1 cellular context compared by ENCODE assay signal in genomic region chr2:54603796-54604195, GRCh38.
TF ChIP-seq lines count a peak whose summit lies in the region.

No MANE protein-coding gene starts in this region.

TF ChIP-seq in GM12878, 131 proteins besides CTCF, POLR2A, EP300 and RAD21:
- TF ChIP-seq TCF12 (IDR thresholded peaks at IDR 0.05; ENCODE audit: low read depth, low read length), result no peak
- no peak for TF ChIP-seq BHLHE40 (IDR thresholded peaks at IDR 0.05; ENCODE audit: borderline replicate concordance in 1 of 2, low read depth in 2 of 2, low read length in 1 of 2)
- no peak for TF ChIP-seq USF1 (IDR thresholded peaks at IDR 0.05; ENCODE audit: borderline replicate concordance, extremely low read length, insufficient read depth, low read depth, low read length)
- no peak for TF ChIP-seq BACH1 (IDR thresholded peaks at IDR 0.05; ENCODE audit: borderline replicate concordance)
- TF ChIP-seq FOXK2 (IDR thresholded peaks at IDR 0.05), result no peak
- TF ChIP-seq SREBF1 (IDR thresholded peaks at IDR 0.05; ENCODE audit: low read length), result no peak
- TF ChIP-seq SRF (IDR thresholded peaks at IDR 0.05; ENCODE audit: low read depth in 2 of 2, low read length in 2 of 2), result no peak
- no peak for TF ChIP-seq PBX3 (IDR thresholded peaks at IDR 0.05; ENCODE audit: insufficient replicate concordance, low read depth, low read length)
- no peak for TF ChIP-seq CREB1 (IDR thresholded peaks at IDR 0.05; ENCODE audit: low read depth)
- no peak for TF ChIP-seq ATF3 (IDR thresholded peaks at IDR 0.05; ENCODE audit: borderline replicate concordance, extremely low read depth, low read depth, low read length)
- no peak for TF ChIP-seq ZNF622 (IDR thresholded peaks at IDR 0.05)
- TF ChIP-seq CEBPB (IDR thresholded peaks at IDR 0.05; ENCODE audit: borderline replicate concordance in 1 of 2, low read depth in 2 of 2, low read length in 2 of 2), result no peak
- TF ChIP-seq SMARCA5 (IDR thresholded peaks at IDR 0.05), result no peak
- TF ChIP-seq YY1 (IDR thresholded peaks at IDR 0.05; ENCODE audit: low read depth, low read length), result no peak
